In the genomic region with DNA sequence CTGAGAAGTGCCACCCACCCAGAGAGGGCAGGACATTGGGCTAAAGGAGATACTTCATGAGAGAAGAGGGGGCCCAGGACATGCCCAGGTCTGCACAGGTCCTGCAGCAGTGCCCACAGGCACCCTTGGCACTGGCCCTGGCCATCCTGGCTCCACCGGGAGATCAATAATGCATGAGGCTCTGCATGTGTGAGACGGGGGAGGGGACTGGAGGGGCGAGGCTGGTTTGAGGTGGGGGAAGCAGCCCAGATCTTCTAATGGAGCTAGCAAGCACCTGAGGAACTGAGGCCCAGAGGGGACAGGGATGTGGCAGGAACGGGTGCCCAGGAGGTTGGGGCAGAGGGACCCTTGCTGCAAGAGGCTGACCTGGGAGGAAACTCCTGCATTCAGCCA, we compare ENCODE assay signal across 2 cellular contexts.
TF ChIP-seq lines count a peak whose summit lies in the region.

No MANE protein-coding gene starts in this region.

TF ChIP-seq in HEK293, 187 proteins besides CTCF, POLR2A, EP300 and RAD21 (continued from another document):
- TF ChIP-seq, protein P1, sequence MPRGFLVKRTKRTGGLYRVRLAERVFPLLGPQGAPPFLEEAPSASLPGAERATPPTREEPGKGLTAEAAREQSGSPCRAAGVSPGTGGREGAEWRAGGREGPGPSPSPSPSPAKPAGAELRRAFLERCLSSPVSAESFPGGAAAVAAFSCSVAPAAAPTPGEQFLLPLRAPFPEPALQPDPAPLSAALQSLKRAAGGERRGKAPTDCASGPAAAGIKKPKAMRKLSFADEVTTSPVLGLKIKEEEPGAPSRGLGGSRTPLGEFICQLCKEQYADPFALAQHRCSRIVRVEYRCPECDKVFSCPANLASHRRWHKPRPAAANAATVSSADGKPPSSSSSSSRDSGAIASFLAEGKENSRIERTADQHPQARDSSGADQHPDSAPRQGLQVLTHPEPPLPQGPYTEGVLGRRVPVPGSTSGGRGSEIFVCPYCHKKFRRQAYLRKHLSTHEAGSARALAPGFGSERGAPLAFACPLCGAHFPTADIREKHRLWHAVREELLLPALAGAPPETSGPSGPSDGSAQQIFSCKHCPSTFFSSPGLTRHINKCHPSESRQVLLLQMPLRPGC (tag by site-specific recombination; IDR thresholded peaks at IDR 0.05) = no peak
- no peak for TF ChIP-seq ZNF501 (tag by site-specific recombination; IDR thresholded peaks at IDR 0.05)

TF ChIP-seq in WTC11, 78 proteins besides CTCF, POLR2A, EP300 and RAD21 (continued from another document):
- TF ChIP-seq PRDM15 (CRISPR knock-in tag; IDR thresholded peaks at IDR 0.05) (no peak), TCF7 (CRISPR knock-in tag; IDR thresholded peaks at IDR 0.05; ENCODE audit: low read depth) (no peak)
